In the genomic region with DNA sequence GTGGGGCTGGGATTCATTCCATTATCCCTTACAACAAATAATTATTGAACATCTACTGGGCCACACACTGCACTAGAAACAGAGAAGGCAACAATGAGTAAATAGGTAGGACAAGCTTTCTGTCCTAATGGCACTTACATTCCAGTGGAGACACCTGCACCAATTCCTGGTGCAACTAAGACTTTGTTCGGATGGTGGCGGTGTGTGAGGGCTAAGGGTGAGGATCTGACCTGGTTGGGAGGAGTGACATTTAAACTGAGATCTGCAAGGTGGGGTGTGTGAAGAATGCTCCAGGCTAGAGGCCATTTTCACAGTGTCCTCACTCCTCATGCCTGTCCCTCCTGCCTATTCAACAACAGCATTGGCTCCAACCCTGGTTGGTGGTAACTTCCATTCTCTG, we compare ENCODE assay signal across 30 cellular contexts.
"Had no signal": no experiment of that assay in that cellular context is flagged by ENCODE, and none has a peak within 500 bp of the region (broad histone marks: within the 10 kb centered on the region; RNA-seq: fewer than 3 reads in every experiment).

No MANE protein-coding gene starts in this region.

- H3K27me3 Mint-ChIP-seq: type B pancreatic cell had no signal

- H3K9me3 Mint-ChIP-seq: immature natural killer cell; natural killer cell treated with Interleukin-12 subunit alpha and Interleukin-12 subunit beta and Interleukin-15 and Interleukin-18, amount 100 ng/mL, for 72 hours; neural crest cell; stimulated activated effector memory CD8-positive, alpha-beta T cell treated with anti-CD3 and anti-CD28 coated beads, Interleukin-12 subunit alpha, Interleukin-12 subunit beta, amount 100 ng/mL, for 72 hours; type B pancreatic cell had no signal

- H3K4me1 Mint-ChIP-seq: neural crest cell had no signal

- H3K4me1 ChIP-seq: left lung, pancreas, prostate gland, spleen, suprapubic skin, tibial nerve, uterus had no signal

- H3K36me3 ChIP-seq: left lung, pancreas, prostate gland, spleen, suprapubic skin, thoracic aorta, tibial nerve, uterus had no signal

- H3K9me3 ChIP-seq: left lung, mucosa of descending colon, pancreas, prostate gland, suprapubic skin, thoracic aorta, tibial nerve, uterus had no signal

- H3K27ac Mint-ChIP-seq: natural killer cell treated with Interleukin-12 subunit alpha and Interleukin-12 subunit beta and Interleukin-15 and Interleukin-18, amount 100 ng/mL, for 72 hours; stimulated activated effector memory CD8-positive, alpha-beta T cell treated with anti-CD3 and anti-CD28 coated beads, Interleukin-12 subunit alpha, Interleukin-12 subunit beta, amount 100 ng/mL, for 72 hours; stimulated activated naive CD8-positive, alpha-beta T cell treated with anti-CD3 and anti-CD28 coated beads, Interleukin-15, Interleukin-2, amounts not matched to agents 100 ng/mL and 50 ng/mL, for 24 hours; type B pancreatic cell had no signal

- H3K79me2 ChIP-seq: hepatocyte had no signal

- H2AFZ ChIP-seq: hepatocyte had no signal

- ATAC-seq: left colon; left lung; mucosa of descending colon; naive thymus-derived CD4-positive, alpha-beta T cell; natural killer cell treated with Interleukin-12 subunit alpha and Interleukin-12 subunit beta and Interleukin-15 and Interleukin-18, amount 100 ng/mL, for 72 hours; pancreas; right cardiac atrium; sciatic nerve; stimulated activated effector memory CD8-positive, alpha-beta T cell treated with anti-CD3 and anti-CD28 coated beads, Interleukin-12 subunit alpha, Interleukin-12 subunit beta, amount 100 ng/mL, for 72 hours had no signal

- DNase-seq: immature natural killer cell; kidney; left colon; left lung; midbrain; mucosa of descending colon; naive thymus-derived CD4-positive, alpha-beta T cell; nucleus accumbens; pancreas; posterior cingulate gyrus; retina; right cardiac atrium; small intestine; spleen; stimulated activated CD4-positive, alpha-beta T cell treated with anti-CD3 and anti-CD28 coated beads, Interleukin-4, amount 100 ng/mL, for 24 hours; stimulated activated naive CD4-positive, alpha-beta T cell; uterus had no signal

- FAIRE-seq: islet of Langerhans, kidney, pancreas, small intestine had no signal

- H3K4me3 ChIP-seq: hepatocyte, left lung, lung, mucosa of descending colon, pancreas, prostate gland, spleen, suprapubic skin, thoracic aorta, tibial nerve, uterus had no signal

- H3K27me3 ChIP-seq: hepatocyte, left lung, spleen, tibial nerve, uterus had no signal

- H3K4me2 ChIP-seq: hepatocyte had no signal

- H3K4me3 Mint-ChIP-seq: immature natural killer cell; naive thymus-derived CD4-positive, alpha-beta T cell; natural killer cell treated with Interleukin-12 subunit alpha and Interleukin-12 subunit beta and Interleukin-15 and Interleukin-18, amount 100 ng/mL, for 72 hours; neural crest cell; stimulated activated effector memory CD8-positive, alpha-beta T cell treated with anti-CD3 and anti-CD28 coated beads, Interleukin-12 subunit alpha, Interleukin-12 subunit beta, amount 100 ng/mL, for 72 hours; stimulated activated naive CD8-positive, alpha-beta T cell treated with anti-CD3 and anti-CD28 coated beads, Interleukin-15, Interleukin-2, amounts not matched to agents 100 ng/mL and 50 ng/mL, for 24 hours; type B pancreatic cell had no signal

- H3K36me3 Mint-ChIP-seq: immature natural killer cell; natural killer cell treated with Interleukin-12 subunit alpha and Interleukin-12 subunit beta and Interleukin-15 and Interleukin-18, amount 100 ng/mL, for 72 hours; stimulated activated effector memory CD8-positive, alpha-beta T cell treated with anti-CD3 and anti-CD28 coated beads, Interleukin-12 subunit alpha, Interleukin-12 subunit beta, amount 100 ng/mL, for 72 hours; type B pancreatic cell had no signal

- H3K27ac ChIP-seq: hepatocyte, left lung, pancreas, prostate gland, spleen, suprapubic skin, thoracic aorta, tibial nerve, uterus had no signal
